ENCODE assay signal across 11 cellular contexts in genomic region chr20:39800111-39800510, GRCh38.
DNase-seq lines count a peak whose midpoint lies in the region; ATAC-seq, FAIRE-seq and TF ChIP-seq lines count a peak whose summit lies in the region.
"Had no signal": no experiment of that assay in that cellular context is flagged by ENCODE, and none has a peak within 500 bp of the region (broad histone marks: within the 10 kb centered on the region; RNA-seq: fewer than 3 reads in every experiment).

No MANE protein-coding gene starts in this region.

- peak in 1 of 2 experiments; percentile 37; a peak in 1 of 4 replicates for TF ChIP-seq EP300 in GM12878 (IDR thresholded peaks at IDR 0.05; ENCODE audit: borderline replicate concordance in 1 of 2, control insufficient read depth in 1 of 2, low read depth in 2 of 2, low read length in 2 of 2)

- TF ChIP-seq CTCF in GM12878 (IDR thresholded peaks at IDR 0.05 in 2 of 3, conservative IDR thresholded peaks at IDR 0.05 in 1 of 3; ENCODE audit: control insufficient read depth in 2 of 3, extremely low read depth in 1 of 3, insufficient read depth in 1 of 3, low read depth in 3 of 3, low read length in 3 of 3) = no peak

- CTCF ChIA-PET in GM12878 (lab: Yijun Ruan, JAX) = no interaction called here

- RAD21 ChIA-PET in GM12878 (lab: Charles Lee; ENCODE audit: unreplicated experiment) = interaction anchor here (0.8 kb wide), 1 partner anchor 10 kb away, joined by 3 read pairs; no protein-coding TSS in a partner anchor

- no peaks in the 10 kb centered on the region for H3K79me2 ChIP-seq in GM12878 (ENCODE audit: control insufficient read depth, insufficient read depth, low read length)

- no TSS peak for BruUV-seq in GM12878 (replicated peaks; lab: Mats Ljungman, UMichigan)

- 0 out of 2 replicates have a peak overlapping the region, but pooled peaks have one; percentile 17 for H3K4me2 ChIP-seq in GM12878 (ENCODE audit: control insufficient read depth, insufficient read depth)
- H3K4me2 ChIP-seq: neural progenitor cell had no signal

- SMC1A ChIA-PET in GM12878 (lab: Charles Lee; ENCODE audit: uncharacterized antibody, unreplicated experiment) = interaction anchor here (0.6 to 1.5 kb wide), 2 partner anchors 26 to 29 kb away, joined by 3 to 5 read pairs; no protein-coding TSS in a partner anchor

- no peaks in the 10 kb centered on the region for H3K36me3 ChIP-seq in GM12878 (ENCODE audit: control insufficient read depth in 2 of 2, insufficient read depth in 2 of 2, low read length in 1 of 2)
- H3K36me3 ChIP-seq: neural progenitor cell had no signal

- no peak overlapping the region for H2AFZ ChIP-seq in GM12878 (ENCODE audit: control insufficient read depth, low read depth, low read length)
- H2AFZ ChIP-seq: neural progenitor cell had no signal

- no peaks in the 10 kb centered on the region; the same call in 1 of the 3 replicates for H3K9me3 ChIP-seq in GM12878 (replicated peaks; ENCODE audit: control insufficient read depth, insufficient read depth, low read length)

- H3K4me3 ChIP-seq in GM12878 = no peak overlapping the region
- H3K4me3 ChIP-seq: neural progenitor cell, SK-N-MC had no signal

- intact Hi-C loops in GM12878 (cut with micrococcal nuclease; ENCODE audit: unreplicated experiment) = no loop called here

- no peaks in the 10 kb centered on the region for H4K20me1 ChIP-seq in GM12878 (ENCODE audit: control insufficient read depth, insufficient read depth)

- DNase-seq in GM19238 (ENCODE audit: insufficient read length, low spot score) = peak; percentile 10
- DNase-seq in GM12878 (ENCODE audit: low read depth, low spot score) = peak; percentile 26
- peak; percentile 36 for DNase-seq in stromal cell of bone marrow (ENCODE audit: low read depth)
- no peak for DNase-seq in NCI-H1092 treated with DMSO at 0.1 percent for 48 hours (lab: John Stamatoyannopoulos, UW)
- DNase-seq in CD1c-positive myeloid dendritic cell (ENCODE audit: extremely low spot score) = no peak
- no peak for DNase-seq in DMS53 treated with DMSO at 0.1 percent for 48 hours (lab: John Stamatoyannopoulos, UW; ENCODE audit: unreplicated experiment)
- DNase-seq: stimulated activated CD8-positive, alpha-beta memory T cell treated with anti-CD3 and anti-CD28 coated beads, Interleukin-4, amount 100 ng/mL, for 48 hours had no signal

- peak; percentile 91 for ATAC-seq in HG02938 (IDR thresholded peaks at IDR 0.05; ENCODE audit: unreplicated experiment)
- ATAC-seq in GM12878 = peak; percentile 93
- ATAC-seq in HG02588 (IDR thresholded peaks at IDR 0.05; ENCODE audit: unreplicated experiment) = no peak

- WGBS in GM12878 (ENCODE audit: insufficient coverage, insufficient replicate concordance, low lambda C conversion rate, missing lambda C conversion rate) = 0% methylated on average over 2 of the region's 2 CpGs

- in situ Hi-C loops in GM12878 (cut with MboI) = no loop called here

- TF ChIP-seq POLR2A in GM12878 (IDR thresholded peaks at IDR 0.05; ENCODE audit: low read depth, low read length) = no peak

- no peaks in the 10 kb centered on the region for H3K27me3 ChIP-seq in GM12878 (replicated peaks in 1 of 2; ENCODE audit: control insufficient read depth in 2 of 2, insufficient read depth in 2 of 2, low read length in 1 of 2)
- H3K27me3 ChIP-seq: neural progenitor cell had no signal

- no peaks in the 10 kb centered on the region for H3K4me1 ChIP-seq in GM12878 (ENCODE audit: control insufficient read depth, insufficient read depth, low read length)
- H3K4me1 ChIP-seq: neural progenitor cell had no signal

- POLR2A ChIA-PET in GM12878 (lab: Charles Lee) = no interaction called here

- no peak for FAIRE-seq in GM12878 (lab: Jason Lieb, UNC)

- no peak for TF ChIP-seq RAD21 in GM12878 (IDR thresholded peaks at IDR 0.05; ENCODE audit: insufficient read depth, low read depth, low read length)

- H3K9ac ChIP-seq in GM12878 (ENCODE audit: control insufficient read depth, insufficient read depth, low read length) = no peak overlapping the region
- H3K9ac ChIP-seq: neural progenitor cell had no signal

- no peak overlapping the region for H3K27ac ChIP-seq in GM12878 (ENCODE audit: control insufficient read depth, insufficient read depth)
- H3K27ac ChIP-seq: neural progenitor cell, SK-N-MC had no signal

TF ChIP-seq in GM12878, 131 proteins besides CTCF, POLR2A, EP300 and RAD21:
- TF ChIP-seq IKZF1 (conservative IDR thresholded peaks at IDR 0.05) = peak; percentile 33; the same call in 1 of the 2 replicates
- TF ChIP-seq ATF7 (IDR thresholded peaks at IDR 0.05; ENCODE audit: low read depth) = peak; percentile 46
- TF ChIP-seq, protein P1, sequence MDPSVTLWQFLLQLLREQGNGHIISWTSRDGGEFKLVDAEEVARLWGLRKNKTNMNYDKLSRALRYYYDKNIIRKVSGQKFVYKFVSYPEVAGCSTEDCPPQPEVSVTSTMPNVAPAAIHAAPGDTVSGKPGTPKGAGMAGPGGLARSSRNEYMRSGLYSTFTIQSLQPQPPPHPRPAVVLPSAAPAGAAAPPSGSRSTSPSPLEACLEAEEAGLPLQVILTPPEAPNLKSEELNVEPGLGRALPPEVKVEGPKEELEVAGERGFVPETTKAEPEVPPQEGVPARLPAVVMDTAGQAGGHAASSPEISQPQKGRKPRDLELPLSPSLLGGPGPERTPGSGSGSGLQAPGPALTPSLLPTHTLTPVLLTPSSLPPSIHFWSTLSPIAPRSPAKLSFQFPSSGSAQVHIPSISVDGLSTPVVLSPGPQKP (IDR thresholded peaks at IDR 0.05; ENCODE audit: low read depth, low read length) = no peak

Comparison
In these comparisons a context has a peak if more than half of its experiments do, and no peak if none do; other contexts are left out.
1. DNase-seq: peak in GM19238 (single experiment), GM12878 (single experiment) and stromal cell of bone marrow (single experiment); none in NCI-H1092 treated with DMSO at 0.1 percent for 48 hours (single experiment), CD1c-positive myeloid dendritic cell (single experiment) and DMS53 treated with DMSO at 0.1 percent for 48 hours (single experiment).